25 cellular contexts compared by ENCODE assay signal in genomic region chr1:29592731-29593130, GRCh38.
DNase-seq lines count a peak whose midpoint lies in the region; ATAC-seq and TF ChIP-seq lines count a peak whose summit lies in the region.
"Had no signal": no experiment of that assay in that cellular context is flagged by ENCODE, and none has a peak within 500 bp of the region (broad histone marks: within the 10 kb centered on the region; RNA-seq: fewer than 3 reads in every experiment).

No MANE protein-coding gene starts in this region.

- intact Hi-C loops in colonic mucosa (cut with DNase I): no loop called here
- intact Hi-C loops in aorta (cut with DNase I): no loop called here

- H3K4me3 ChIP-seq in colonic mucosa: no peak overlapping the region
- no peak overlapping the region for H3K4me3 ChIP-seq in aorta (ENCODE audit: low read length in 2 of 2)
- H3K4me3 ChIP-seq: skin epidermis had no signal

- no peaks in the 10 kb centered on the region for H3K9me3 ChIP-seq in colonic mucosa
- no peaks in the 10 kb centered on the region for H3K9me3 ChIP-seq in aorta (ENCODE audit: control insufficient read depth, low read length)
- H3K9me3 ChIP-seq: neutrophil had no signal

- no peak overlapping the region for H3K27ac ChIP-seq in colonic mucosa
- no peak overlapping the region for H3K27ac ChIP-seq in aorta (ENCODE audit: low read depth in 1 of 2, low read length in 2 of 2)
- H3K27ac ChIP-seq: 22Rv1, epithelial cell of prostate, neutrophil, skin epidermis had no signal

- WGBS in aorta, 2 donors: 50 to 56% methylated on average over 5 of the region's 5 CpGs

- ATAC-seq in aorta (ENCODE audit: low FRiP score) (peak; percentile 9), GM21737 (IDR thresholded peaks at IDR 0.05; ENCODE audit: unreplicated experiment) (no peak), HG03565 (IDR thresholded peaks at IDR 0.05; ENCODE audit: unreplicated experiment) (no peak)
- ATAC-seq: activated CD8-positive, alpha-beta T cell treated with anti-CD3 and anti-CD28 coated beads, Interleukin-2, amount 10 ng/mL, durations not matched to agents 7 days and 5 days had no signal

- no peaks in the 10 kb centered on the region for H3K27me3 ChIP-seq in colonic mucosa
- no peaks in the 10 kb centered on the region for H3K27me3 ChIP-seq in aorta (ENCODE audit: control insufficient read depth in 1 of 2, insufficient read depth in 2 of 2, low read length in 1 of 2)
- H3K27me3 ChIP-seq: neutrophil had no signal

- H3K9ac ChIP-seq in colonic mucosa (ENCODE audit: low read depth in 2 of 2, low read length in 2 of 2): no peak overlapping the region

- no peaks in the 10 kb centered on the region for H3K4me1 ChIP-seq in colonic mucosa
- H3K4me1 ChIP-seq in aorta (ENCODE audit: control insufficient read depth in 1 of 2, insufficient read depth in 2 of 2, low read length in 2 of 2): no peaks in the 10 kb centered on the region

- TF ChIP-seq CTCF in colonic mucosa (IDR thresholded peaks at IDR 0.05) (no peak), GM20000 (IDR thresholded peaks at IDR 0.05; ENCODE audit: extremely low read depth, missing control alignments) (no peak)

- DNase-seq in activated CD8-positive, alpha-beta memory T cell treated with anti-CD3 and anti-CD28 coated beads for 24 hours: peak; percentile 11
- no peak for DNase-seq in activated CD8-positive, alpha-beta memory T cell treated with anti-CD3 and anti-CD28 coated beads, Interleukin-2, amount 50 U/mL, for 4 hours
- DNase-seq in colonic mucosa: peak; percentile 6
- DNase-seq in kidney tubule cell (ENCODE audit: low spot score): peak; percentile 47
- DNase-seq in aorta: no peak
- DNase-seq in GM20000 (ENCODE audit: low spot score): no peak
- DNase-seq: activated CD4-positive, CD25-positive, alpha-beta regulatory T cell treated with anti-CD3 and anti-CD28 coated beads, Interleukin-2, amount 50 U/mL, for 72 hours; activated CD8-positive, alpha-beta T cell treated with anti-CD3 and anti-CD28 coated beads, Interleukin-2, amount 10 ng/mL, durations not matched to agents 7 days and 5 days; activated naive CD4-positive, alpha-beta T cell treated with anti-CD3 and anti-CD28 coated beads for 36 hours; activated T-cell treated with anti-CD3 and anti-CD28 coated beads, Interleukin-2, amount 50 U/mL, for 48 hours; amniotic stem cell; DMS79; Karpas-422; NCI-H1092; NCI-H187 treated with DMSO at 0.1 percent for 48 hours; NCI-H345; SHP77 treated with DMSO at 0.1 percent for 48 hours; stimulated activated CD4-positive, alpha-beta T cell treated with anti-CD3 and anti-CD28 coated beads, Interleukin-2, amount 100 ng/mL, for 24 hours; stimulated activated naive CD4-positive, alpha-beta T cell had no signal

- H3K36me3 ChIP-seq in colonic mucosa (no peaks in the 10 kb centered on the region), aorta (ENCODE audit: control insufficient read depth in 1 of 2, insufficient read depth in 2 of 2, low read length in 1 of 2) (no peaks in the 10 kb centered on the region)
- H3K36me3 ChIP-seq: neutrophil had no signal

Comparison
In these comparisons a context has a peak if more than half of its experiments do, and no peak if none do; other contexts are left out.
1. DNase-seq: peak in activated CD8-positive, alpha-beta memory T cell treated with anti-CD3 and anti-CD28 coated beads for 24 hours (single experiment), colonic mucosa (single experiment) and kidney tubule cell (single experiment); none in activated CD8-positive, alpha-beta memory T cell treated with anti-CD3 and anti-CD28 coated beads, Interleukin-2, amount 50 U/mL, for 4 hours (single experiment), aorta (0 of 2) and GM20000 (single experiment).